32 cellular contexts compared by ENCODE assay signal in genomic region chr19:10683064-10683426, GRCh38.
"Had no signal": no experiment of that assay in that cellular context is flagged by ENCODE, and none has a peak within 500 bp of the region (broad histone marks: within the 10 kb centered on the region; RNA-seq: fewer than 3 reads in every experiment).

No MANE protein-coding gene starts in this region.

- H3K4me3 ChIP-seq: body of pancreas, colonic mucosa, gastrocnemius medialis, left ventricle myocardium inferior, lung, mucosa of descending colon, ovary, prostate gland, sigmoid colon, uterus had no signal

- H3K27me3 Mint-ChIP-seq: activated CD8-positive, alpha-beta memory T cell treated with anti-CD3 and anti-CD28 coated beads, Interleukin-2, amount 10 ng/mL, durations not matched to agents 7 days and 5 days; activated CD8-positive, alpha-beta T cell treated with anti-CD3 and anti-CD28 coated beads for 36 hours; activated naive CD8-positive, alpha-beta T cell; natural killer cell treated with Interleukin-12 subunit alpha and Interleukin-12 subunit beta and Interleukin-15 and Interleukin-18, amount 100 ng/mL, for 72 hours; stimulated activated naive CD8-positive, alpha-beta T cell treated with anti-CD3 and anti-CD28 coated beads, Interleukin-15, Interleukin-2, amounts not matched to agents 100 ng/mL and 50 ng/mL, for 24 hours; type B pancreatic cell had no signal

- ATAC-seq: activated CD8-positive, alpha-beta memory T cell treated with anti-CD3 and anti-CD28 coated beads, Interleukin-2, amount 10 ng/mL, durations not matched to agents 7 days and 5 days; activated CD8-positive, alpha-beta T cell treated with anti-CD3 and anti-CD28 coated beads for 36 hours; body of pancreas; gastrocnemius medialis; natural killer cell treated with Interleukin-12 subunit alpha and Interleukin-12 subunit beta and Interleukin-15 and Interleukin-18, amount 100 ng/mL, for 72 hours; stimulated activated effector memory CD8-positive, alpha-beta T cell treated with anti-CD3 and anti-CD28 coated beads, Interleukin-12 subunit alpha, Interleukin-12 subunit beta, amount 100 ng/mL, for 72 hours; WTC11 had no signal

- H3K9me3 Mint-ChIP-seq: activated CD8-positive, alpha-beta T cell treated with anti-CD3 and anti-CD28 coated beads for 36 hours; natural killer cell treated with Interleukin-12 subunit alpha and Interleukin-12 subunit beta and Interleukin-15 and Interleukin-18, amount 100 ng/mL, for 72 hours; stimulated activated effector memory CD8-positive, alpha-beta T cell treated with anti-CD3 and anti-CD28 coated beads, Interleukin-12 subunit alpha, Interleukin-12 subunit beta, amount 100 ng/mL, for 72 hours; stimulated activated naive CD8-positive, alpha-beta T cell treated with anti-CD3 and anti-CD28 coated beads, Interleukin-15, Interleukin-2, amounts not matched to agents 100 ng/mL and 50 ng/mL, for 24 hours; T-helper 1 cell treated with Interleukin-12 subunit alpha and Interleukin-12 subunit beta and Interleukin-4 antibody, amounts not matched to agents 30 μg/mL and 1 μg/mL, for 36 hours; type B pancreatic cell; WTC11 had no signal

- H3K9me3 ChIP-seq: body of pancreas, colonic mucosa, gastrocnemius medialis, left ventricle myocardium inferior, mucosa of descending colon, neutrophil, ovary, prostate gland, sigmoid colon, uterus had no signal

- H3K27ac Mint-ChIP-seq: activated CD8-positive, alpha-beta memory T cell treated with anti-CD3 and anti-CD28 coated beads, Interleukin-2, amount 10 ng/mL, durations not matched to agents 7 days and 5 days; activated CD8-positive, alpha-beta T cell treated with anti-CD3 and anti-CD28 coated beads for 36 hours; activated naive CD8-positive, alpha-beta T cell; natural killer cell treated with Interleukin-12 subunit alpha and Interleukin-12 subunit beta and Interleukin-15 and Interleukin-18, amount 100 ng/mL, for 72 hours; stimulated activated effector memory CD8-positive, alpha-beta T cell treated with anti-CD3 and anti-CD28 coated beads, Interleukin-12 subunit alpha, Interleukin-12 subunit beta, amount 100 ng/mL, for 72 hours; stimulated activated naive CD8-positive, alpha-beta T cell treated with anti-CD3 and anti-CD28 coated beads, Interleukin-15, Interleukin-2, amounts not matched to agents 100 ng/mL and 50 ng/mL, for 24 hours; T-helper 1 cell treated with Interleukin-12 subunit alpha and Interleukin-12 subunit beta and Interleukin-4 antibody, amounts not matched to agents 30 μg/mL and 1 μg/mL, for 36 hours; type B pancreatic cell; WTC11 had no signal

- H3K27ac ChIP-seq: body of pancreas, colonic mucosa, gastrocnemius medialis, left ventricle myocardium inferior, neutrophil, ovary, prostate gland, sigmoid colon, uterus had no signal

- H3K36me3 ChIP-seq: ovary, uterus had no signal

- H3K27me3 ChIP-seq: body of pancreas, colonic mucosa, gastrocnemius medialis, neutrophil, ovary, sigmoid colon, uterus had no signal

- H3K4me1 Mint-ChIP-seq: activated CD8-positive, alpha-beta memory T cell treated with anti-CD3 and anti-CD28 coated beads, Interleukin-2, amount 10 ng/mL, durations not matched to agents 7 days and 5 days; stimulated activated effector memory CD8-positive, alpha-beta T cell treated with anti-CD3 and anti-CD28 coated beads, Interleukin-12 subunit alpha, Interleukin-12 subunit beta, amount 100 ng/mL, for 72 hours; WTC11 had no signal

- DNase-seq: activated CD4-positive, alpha-beta T cell treated with anti-CD3 and anti-CD28 coated beads, Interleukin-2, amount 50 U/mL, for 1 hour; activated CD8-positive, alpha-beta memory T cell treated with anti-CD3 and anti-CD28 coated beads, Interleukin-2, amount 10 ng/mL, durations not matched to agents 7 days and 5 days; activated CD8-positive, alpha-beta T cell treated with anti-CD3 and anti-CD28 coated beads for 36 hours; activated naive CD4-positive, alpha-beta T cell treated with Interleukin-2 at 50 U/mL for 16 hours; activated T-cell treated with anti-CD3 and anti-CD28 coated beads, Interleukin-2, amount 50 U/mL, for 48 hours; anterior cingulate cortex; body of pancreas; cerebellar nuclear complex; colonic mucosa; effector CD8-positive, alpha-beta T cell; erythroblast; gastrocnemius medialis; glutamatergic neuron; islet precursor cell; left ventricle myocardium inferior; mucosa of descending colon; ovary; retina; sigmoid colon; small intestine; stimulated activated CD4-positive, alpha-beta T cell treated with anti-CD3 and anti-CD28 coated beads, Interleukin-4, amount 100 ng/mL, for 24 hours; uterus had no signal

- H3K4me3 Mint-ChIP-seq: activated CD8-positive, alpha-beta memory T cell treated with anti-CD3 and anti-CD28 coated beads, Interleukin-2, amount 10 ng/mL, durations not matched to agents 7 days and 5 days; activated CD8-positive, alpha-beta T cell treated with anti-CD3 and anti-CD28 coated beads for 36 hours; activated naive CD8-positive, alpha-beta T cell; natural killer cell treated with Interleukin-12 subunit alpha and Interleukin-12 subunit beta and Interleukin-15 and Interleukin-18, amount 100 ng/mL, for 72 hours; stimulated activated effector memory CD8-positive, alpha-beta T cell treated with anti-CD3 and anti-CD28 coated beads, Interleukin-12 subunit alpha, Interleukin-12 subunit beta, amount 100 ng/mL, for 72 hours; stimulated activated naive CD8-positive, alpha-beta T cell treated with anti-CD3 and anti-CD28 coated beads, Interleukin-15, Interleukin-2, amounts not matched to agents 100 ng/mL and 50 ng/mL, for 24 hours; T-helper 1 cell treated with Interleukin-12 subunit alpha and Interleukin-12 subunit beta and Interleukin-4 antibody, amounts not matched to agents 30 μg/mL and 1 μg/mL, for 36 hours; type B pancreatic cell; WTC11 had no signal

- H3K36me3 Mint-ChIP-seq: activated naive CD8-positive, alpha-beta T cell had no signal

- H3K4me1 ChIP-seq: colonic mucosa, gastrocnemius medialis, prostate gland, sigmoid colon, uterus had no signal
